1 cellular context compared by ENCODE assay signal in genomic region chr4:1807258-1807777, GRCh38.
TF ChIP-seq lines count a peak whose summit lies in the region.

No MANE protein-coding gene starts in this region.

TF ChIP-seq in HEK293, 187 proteins besides CTCF, POLR2A, EP300 and RAD21 (continued from another document and continues in another):
- TF ChIP-seq ZBTB6 (tag by site-specific recombination; IDR thresholded peaks at IDR 0.05) (0 out of 2 replicates have a peak, but pooled peaks have one; percentile 15), GLIS2 (tag by site-specific recombination; IDR thresholded peaks at IDR 0.05) (0 out of 2 replicates have a peak, but pooled peaks have one; percentile 48), ZNF335 (tag by site-specific recombination; conservative IDR thresholded peaks at IDR 0.05) (no peak), ZNF747 (tag by site-specific recombination; IDR thresholded peaks at IDR 0.05) (no peak), MYNN (tag by site-specific recombination; IDR thresholded peaks at IDR 0.05; ENCODE audit: borderline replicate concordance) (no peak), ZNF768 (tag by site-specific recombination; IDR thresholded peaks at IDR 0.05) (no peak), KLF8 (tag by site-specific recombination; IDR thresholded peaks at IDR 0.05) (0 out of 2 replicates have a peak, but pooled peaks have one; percentile 39), ZNF488 (tag by site-specific recombination; IDR thresholded peaks at IDR 0.05) (no peak), KLF9 (tag by site-specific recombination; IDR thresholded peaks at IDR 0.05; ENCODE audit: low read depth) (no peak), PRDM1 (tag by site-specific recombination; IDR thresholded peaks at IDR 0.05) (no peak), ZNF548 (tag by site-specific recombination; IDR thresholded peaks at IDR 0.05) (no peak), ZNF280D (tag by site-specific recombination; IDR thresholded peaks at IDR 0.05) (no peak), ZNF169 (tag by site-specific recombination; IDR thresholded peaks at IDR 0.05) (no peak), OVOL3 (tag by site-specific recombination; IDR thresholded peaks at IDR 0.05) (no peak), ZNF580 (tag by site-specific recombination; IDR thresholded peaks at IDR 0.05) (no peak), KLF7 (tag by site-specific recombination; IDR thresholded peaks at IDR 0.05; ENCODE audit: borderline replicate concordance) (0 out of 2 replicates have a peak, but pooled peaks have one; percentile 25), ZNF140 (tag by site-specific recombination; IDR thresholded peaks at IDR 0.05) (no peak), ZNF311 (tag by site-specific recombination; IDR thresholded peaks at IDR 0.05; ENCODE audit: borderline replicate concordance) (no peak), KLF16 (tag by site-specific recombination; IDR thresholded peaks at IDR 0.05) (no peak), ZBTB11 (tag by site-specific recombination; conservative IDR thresholded peaks at IDR 0.05; ENCODE audit: low read depth) (no peak), ZFHX2 (tag by site-specific recombination; conservative IDR thresholded peaks at IDR 0.05) (no peak), ZNF514 (tag by site-specific recombination; IDR thresholded peaks at IDR 0.05) (no peak), ZNF24 (tag by site-specific recombination; IDR thresholded peaks at IDR 0.05) (no peak), ZNF23 (tag by site-specific recombination; IDR thresholded peaks at IDR 0.05; ENCODE audit: borderline replicate concordance) (no peak), PRDM10 (tag by site-specific recombination; IDR thresholded peaks at IDR 0.05) (no peak), AEBP2 (tag by site-specific recombination; IDR thresholded peaks at IDR 0.05; ENCODE audit: borderline replicate concordance) (no peak), ZSCAN4 (tag by site-specific recombination; IDR thresholded peaks at IDR 0.05) (peak; percentile 71), HOXC10 (CRISPR knock-in tag; IDR thresholded peaks at IDR 0.05) (no peak), ZNF26 (tag by site-specific recombination; IDR thresholded peaks at IDR 0.05) (no peak), ZNF223 (tag by site-specific recombination; IDR thresholded peaks at IDR 0.05) (no peak), SP2 (tag by site-specific recombination; IDR thresholded peaks at IDR 0.05) (no peak), ZNF449 (tag by site-specific recombination; IDR thresholded peaks at IDR 0.05) (no peak), IKZF3 (tag by site-specific recombination; IDR thresholded peaks at IDR 0.05) (no peak), ZIC2 (tag by site-specific recombination; IDR thresholded peaks at IDR 0.05) (peak; percentile 40; the same call in 1 of the 2 replicates), PATZ1 (tag by site-specific recombination; IDR thresholded peaks at IDR 0.05) (peak; percentile 46; the same call in 1 of the 2 replicates), ZFP69B (tag by site-specific recombination; IDR thresholded peaks at IDR 0.05) (peak; percentile 71)
